In the genomic region with DNA sequence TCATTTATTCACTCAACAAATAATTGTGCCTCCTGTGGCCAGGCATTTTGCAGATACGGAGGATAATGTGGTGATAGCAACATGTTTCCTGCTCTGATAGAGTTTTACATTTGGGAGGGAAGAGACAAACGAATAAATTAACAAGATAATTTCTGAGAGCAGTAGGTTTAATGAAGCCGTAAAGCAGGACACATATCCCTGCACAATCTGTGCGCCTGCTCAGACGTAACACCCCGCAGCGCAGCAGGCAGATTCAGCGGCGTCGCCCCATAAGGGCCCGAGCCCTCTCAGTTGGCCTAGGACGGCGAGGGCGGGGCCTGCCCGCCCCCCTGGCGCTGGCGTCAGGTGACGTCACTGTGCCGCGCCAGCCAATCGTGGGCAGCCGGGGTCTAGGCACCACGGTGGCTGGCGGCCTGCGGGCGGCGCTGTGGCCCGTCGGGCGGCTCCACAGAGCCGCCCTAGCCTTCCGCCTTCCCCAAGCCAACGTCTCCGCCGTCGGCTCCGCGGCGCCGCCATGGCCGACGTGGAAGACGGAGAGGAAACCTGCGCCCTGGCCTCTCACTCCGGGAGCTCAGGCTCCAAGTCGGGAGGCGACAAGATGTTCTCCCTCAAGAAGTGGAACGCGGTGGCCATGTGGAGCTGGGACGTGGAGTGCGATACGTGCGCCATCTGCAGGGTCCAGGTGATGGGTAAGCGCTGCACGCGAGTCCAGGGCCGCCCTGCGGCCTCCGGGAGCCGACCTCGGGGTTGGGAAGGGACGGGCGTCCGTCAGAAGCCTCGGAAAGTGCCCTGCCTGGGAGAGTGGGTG, we compare ENCODE assay signal across 1 cellular context.
TF ChIP-seq lines count a peak whose summit lies in the region.

A gene (plus strand): TSS at position 471 of the 808 bp plus-strand sequence. CDS start 44 bp downstream, at position 515.

TF ChIP-seq in HepG2, 621 proteins besides CTCF, POLR2A, EP300 and RAD21 (continued from another document and continues in another):
- TF ChIP-seq, protein P1, sequence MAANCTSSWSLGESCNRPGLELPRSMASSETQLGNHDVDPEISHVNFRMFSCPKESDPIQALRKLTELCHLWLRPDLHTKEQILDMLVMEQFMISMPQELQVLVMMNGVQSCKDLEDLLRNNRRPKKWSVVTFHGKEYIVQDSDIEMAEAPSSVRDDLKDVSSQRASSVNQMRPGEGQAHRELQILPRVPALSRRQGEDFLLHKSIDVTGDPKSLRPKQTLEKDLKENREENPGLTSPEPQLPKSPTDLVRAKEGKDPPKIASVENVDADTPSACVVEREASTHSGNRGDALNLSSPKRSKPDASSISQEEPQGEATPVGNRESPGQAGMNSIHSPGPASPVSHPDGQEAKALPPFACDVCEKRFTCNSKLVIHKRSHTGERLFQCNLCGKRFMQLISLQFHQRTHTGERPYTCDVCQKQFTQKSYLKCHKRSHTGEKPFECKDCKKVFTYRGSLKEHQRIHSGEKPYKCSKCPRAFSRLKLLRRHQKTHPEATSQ (CRISPR knock-in tag; IDR thresholded peaks at IDR 0.05; ENCODE audit: borderline replicate concordance) = no peak
- TF ChIP-seq KDM5A (IDR thresholded peaks at IDR 0.05; ENCODE audit: borderline replicate concordance, low read length) (peak; percentile 83; the same call in 1 of the 2 replicates), SRSF4 (IDR thresholded peaks at IDR 0.05; ENCODE audit: low read depth, low read length, poor library complexity, severe bottlenecking) (no peak), JDP2 (CRISPR knock-in tag; IDR thresholded peaks at IDR 0.05; ENCODE audit: borderline replicate concordance) (no peak), ETV6 (CRISPR knock-in tag; conservative IDR thresholded peaks at IDR 0.05) (peak; percentile 81; the same call in 1 of the 2 replicates), JUND (CRISPR knock-in tag; IDR thresholded peaks at IDR 0.05) (0 out of 2 replicates have a peak, but pooled peaks have one; percentile 42), BHLHE40 (IDR thresholded peaks at IDR 0.05; ENCODE audit: low read length) (no peak), NBN (conservative IDR thresholded peaks at IDR 0.05) (no peak), POLR2AphosphoS5 (IDR thresholded peaks at IDR 0.05; ENCODE audit: low read depth, low read length) (peak; percentile 90), PAX8 (CRISPR knock-in tag; IDR thresholded peaks at IDR 0.05; ENCODE audit: borderline replicate concordance) (0 out of 2 replicates have a peak, but pooled peaks have one; percentile 72), ZMYM3 (CRISPR knock-in tag; IDR thresholded peaks at IDR 0.05) (peak; percentile 36; the same call in 1 of the 2 replicates), CENPX (CRISPR knock-in tag; IDR thresholded peaks at IDR 0.05) (no peak), ZNF510 (CRISPR knock-in tag; IDR thresholded peaks at IDR 0.05; ENCODE audit: low read depth) (no peak), ZNF136 (CRISPR knock-in tag; IDR thresholded peaks at IDR 0.05; ENCODE audit: low read depth) (no peak), PLRG1 (conservative IDR thresholded peaks at IDR 0.05) (no peak), NR2F2 (IDR thresholded peaks at IDR 0.05; ENCODE audit: borderline replicate concordance, low read depth) (no peak), MTF2 (CRISPR knock-in tag; IDR thresholded peaks at IDR 0.05; ENCODE audit: borderline replicate concordance) (0 out of 2 replicates have a peak, but pooled peaks have one; percentile 62), MBD4 (IDR thresholded peaks at IDR 0.05; ENCODE audit: borderline replicate concordance, low read length) (no peak), DMAP1 (CRISPR knock-in tag; IDR thresholded peaks at IDR 0.05) (peak; percentile 94), ZNF746 (CRISPR knock-in tag; IDR thresholded peaks at IDR 0.05) (peak; percentile 65; the same call in 1 of the 2 replicates), PTBP1 (IDR thresholded peaks at IDR 0.05; ENCODE audit: low read depth, low read length, poor library complexity, severe bottlenecking) (peak; percentile 74), ATF1 (CRISPR knock-in tag; IDR thresholded peaks at IDR 0.05) (peak; percentile 86), ASH2L (IDR thresholded peaks at IDR 0.05; ENCODE audit: insufficient read length, low read depth, low read length) (peak; percentile 89), MAFK (conservative IDR thresholded peaks at IDR 0.05 in 1 of 2, IDR thresholded peaks at IDR 0.05 in 1 of 2; ENCODE audit: low read length in 2 of 2) (no peak), TP53 (CRISPR knock-in tag; conservative IDR thresholded peaks at IDR 0.05) (peak; percentile 8; the same call in 1 of the 2 replicates), ZFP36L1 (CRISPR knock-in tag; IDR thresholded peaks at IDR 0.05) (peak; percentile 71; the same call in 1 of the 2 replicates), PAWR (CRISPR knock-in tag; IDR thresholded peaks at IDR 0.05; ENCODE audit: borderline replicate concordance) (no peak), POGZ (CRISPR knock-in tag; IDR thresholded peaks at IDR 0.05) (peak; percentile 94)
- TF ChIP-seq, protein P2, sequence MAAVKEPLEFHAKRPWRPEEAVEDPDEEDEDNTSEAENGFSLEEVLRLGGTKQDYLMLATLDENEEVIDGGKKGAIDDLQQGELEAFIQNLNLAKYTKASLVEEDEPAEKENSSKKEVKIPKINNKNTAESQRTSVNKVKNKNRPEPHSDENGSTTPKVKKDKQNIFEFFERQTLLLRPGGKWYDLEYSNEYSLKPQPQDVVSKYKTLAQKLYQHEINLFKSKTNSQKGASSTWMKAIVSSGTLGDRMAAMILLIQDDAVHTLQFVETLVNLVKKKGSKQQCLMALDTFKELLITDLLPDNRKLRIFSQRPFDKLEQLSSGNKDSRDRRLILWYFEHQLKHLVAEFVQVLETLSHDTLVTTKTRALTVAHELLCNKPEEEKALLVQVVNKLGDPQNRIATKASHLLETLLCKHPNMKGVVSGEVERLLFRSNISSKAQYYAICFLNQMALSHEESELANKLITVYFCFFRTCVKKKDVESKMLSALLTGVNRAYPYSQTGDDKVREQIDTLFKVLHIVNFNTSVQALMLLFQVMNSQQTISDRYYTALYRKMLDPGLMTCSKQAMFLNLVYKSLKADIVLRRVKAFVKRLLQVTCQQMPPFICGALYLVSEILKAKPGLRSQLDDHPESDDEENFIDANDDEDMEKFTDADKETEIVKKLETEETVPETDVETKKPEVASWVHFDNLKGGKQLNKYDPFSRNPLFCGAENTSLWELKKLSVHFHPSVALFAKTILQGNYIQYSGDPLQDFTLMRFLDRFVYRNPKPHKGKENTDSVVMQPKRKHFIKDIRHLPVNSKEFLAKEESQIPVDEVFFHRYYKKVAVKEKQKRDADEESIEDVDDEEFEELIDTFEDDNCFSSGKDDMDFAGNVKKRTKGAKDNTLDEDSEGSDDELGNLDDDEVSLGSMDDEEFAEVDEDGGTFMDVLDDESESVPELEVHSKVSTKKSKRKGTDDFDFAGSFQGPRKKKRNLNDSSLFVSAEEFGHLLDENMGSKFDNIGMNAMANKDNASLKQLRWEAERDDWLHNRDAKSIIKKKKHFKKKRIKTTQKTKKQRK (IDR thresholded peaks at IDR 0.05; ENCODE audit: low read length) = no peak
- TF ChIP-seq, protein P3, sequence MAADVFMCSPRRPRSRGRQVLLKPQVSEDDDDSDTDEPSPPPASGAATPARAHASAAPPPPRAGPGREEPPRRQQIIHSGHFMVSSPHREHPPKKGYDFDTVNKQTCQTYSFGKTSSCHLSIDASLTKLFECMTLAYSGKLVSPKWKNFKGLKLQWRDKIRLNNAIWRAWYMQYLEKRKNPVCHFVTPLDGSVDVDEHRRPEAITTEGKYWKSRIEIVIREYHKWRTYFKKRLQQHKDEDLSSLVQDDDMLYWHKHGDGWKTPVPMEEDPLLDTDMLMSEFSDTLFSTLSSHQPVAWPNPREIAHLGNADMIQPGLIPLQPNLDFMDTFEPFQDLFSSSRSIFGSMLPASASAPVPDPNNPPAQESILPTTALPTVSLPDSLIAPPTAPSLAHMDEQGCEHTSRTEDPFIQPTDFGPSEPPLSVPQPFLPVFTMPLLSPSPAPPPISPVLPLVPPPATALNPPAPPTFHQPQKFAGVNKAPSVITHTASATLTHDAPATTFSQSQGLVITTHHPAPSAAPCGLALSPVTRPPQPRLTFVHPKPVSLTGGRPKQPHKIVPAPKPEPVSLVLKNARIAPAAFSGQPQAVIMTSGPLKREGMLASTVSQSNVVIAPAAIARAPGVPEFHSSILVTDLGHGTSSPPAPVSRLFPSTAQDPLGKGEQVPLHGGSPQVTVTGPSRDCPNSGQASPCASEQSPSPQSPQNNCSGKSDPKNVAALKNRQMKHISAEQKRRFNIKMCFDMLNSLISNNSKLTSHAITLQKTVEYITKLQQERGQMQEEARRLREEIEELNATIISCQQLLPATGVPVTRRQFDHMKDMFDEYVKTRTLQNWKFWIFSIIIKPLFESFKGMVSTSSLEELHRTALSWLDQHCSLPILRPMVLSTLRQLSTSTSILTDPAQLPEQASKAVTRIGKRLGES (CRISPR knock-in tag; IDR thresholded peaks at IDR 0.05; ENCODE audit: borderline replicate concordance) = no peak
- TF ChIP-seq, protein P4, sequence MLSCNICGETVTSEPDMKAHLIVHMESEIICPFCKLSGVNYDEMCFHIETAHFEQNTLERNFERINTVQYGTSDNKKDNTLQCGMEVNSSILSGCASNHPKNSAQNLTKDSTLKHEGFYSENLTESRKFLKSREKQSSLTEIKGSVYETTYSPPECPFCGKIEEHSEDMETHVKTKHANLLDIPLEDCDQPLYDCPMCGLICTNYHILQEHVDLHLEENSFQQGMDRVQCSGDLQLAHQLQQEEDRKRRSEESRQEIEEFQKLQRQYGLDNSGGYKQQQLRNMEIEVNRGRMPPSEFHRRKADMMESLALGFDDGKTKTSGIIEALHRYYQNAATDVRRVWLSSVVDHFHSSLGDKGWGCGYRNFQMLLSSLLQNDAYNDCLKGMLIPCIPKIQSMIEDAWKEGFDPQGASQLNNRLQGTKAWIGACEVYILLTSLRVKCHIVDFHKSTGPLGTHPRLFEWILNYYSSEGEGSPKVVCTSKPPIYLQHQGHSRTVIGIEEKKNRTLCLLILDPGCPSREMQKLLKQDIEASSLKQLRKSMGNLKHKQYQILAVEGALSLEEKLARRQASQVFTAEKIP (CRISPR knock-in tag; IDR thresholded peaks at IDR 0.05; ENCODE audit: borderline replicate concordance) = no peak
- TF ChIP-seq, protein P5, sequence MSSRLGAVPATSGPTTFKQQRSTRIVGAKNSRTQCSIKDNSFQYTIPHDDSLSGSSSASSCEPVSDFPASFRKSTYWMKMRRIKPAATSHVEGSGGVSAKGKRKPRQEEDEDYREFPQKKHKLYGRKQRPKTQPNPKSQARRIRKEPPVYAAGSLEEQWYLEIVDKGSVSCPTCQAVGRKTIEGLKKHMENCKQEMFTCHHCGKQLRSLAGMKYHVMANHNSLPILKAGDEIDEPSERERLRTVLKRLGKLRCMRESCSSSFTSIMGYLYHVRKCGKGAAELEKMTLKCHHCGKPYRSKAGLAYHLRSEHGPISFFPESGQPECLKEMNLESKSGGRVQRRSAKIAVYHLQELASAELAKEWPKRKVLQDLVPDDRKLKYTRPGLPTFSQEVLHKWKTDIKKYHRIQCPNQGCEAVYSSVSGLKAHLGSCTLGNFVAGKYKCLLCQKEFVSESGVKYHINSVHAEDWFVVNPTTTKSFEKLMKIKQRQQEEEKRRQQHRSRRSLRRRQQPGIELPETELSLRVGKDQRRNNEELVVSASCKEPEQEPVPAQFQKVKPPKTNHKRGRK (CRISPR knock-in tag; IDR thresholded peaks at IDR 0.05) = no peak
- TF ChIP-seq, protein P6, sequence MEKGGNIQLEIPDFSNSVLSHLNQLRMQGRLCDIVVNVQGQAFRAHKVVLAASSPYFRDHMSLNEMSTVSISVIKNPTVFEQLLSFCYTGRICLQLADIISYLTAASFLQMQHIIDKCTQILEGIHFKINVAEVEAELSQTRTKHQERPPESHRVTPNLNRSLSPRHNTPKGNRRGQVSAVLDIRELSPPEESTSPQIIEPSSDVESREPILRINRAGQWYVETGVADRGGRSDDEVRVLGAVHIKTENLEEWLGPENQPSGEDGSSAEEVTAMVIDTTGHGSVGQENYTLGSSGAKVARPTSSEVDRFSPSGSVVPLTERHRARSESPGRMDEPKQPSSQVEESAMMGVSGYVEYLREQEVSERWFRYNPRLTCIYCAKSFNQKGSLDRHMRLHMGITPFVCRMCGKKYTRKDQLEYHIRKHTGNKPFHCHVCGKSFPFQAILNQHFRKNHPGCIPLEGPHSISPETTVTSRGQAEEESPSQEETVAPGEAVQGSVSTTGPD (CRISPR knock-in tag; IDR thresholded peaks at IDR 0.05) = no peak
- TF ChIP-seq, protein P7, sequence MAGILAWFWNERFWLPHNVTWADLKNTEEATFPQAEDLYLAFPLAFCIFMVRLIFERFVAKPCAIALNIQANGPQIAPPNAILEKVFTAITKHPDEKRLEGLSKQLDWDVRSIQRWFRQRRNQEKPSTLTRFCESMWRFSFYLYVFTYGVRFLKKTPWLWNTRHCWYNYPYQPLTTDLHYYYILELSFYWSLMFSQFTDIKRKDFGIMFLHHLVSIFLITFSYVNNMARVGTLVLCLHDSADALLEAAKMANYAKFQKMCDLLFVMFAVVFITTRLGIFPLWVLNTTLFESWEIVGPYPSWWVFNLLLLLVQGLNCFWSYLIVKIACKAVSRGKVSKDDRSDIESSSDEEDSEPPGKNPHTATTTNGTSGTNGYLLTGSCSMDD (CRISPR knock-in tag; IDR thresholded peaks at IDR 0.05) = no peak
- TF ChIP-seq, protein P8, sequence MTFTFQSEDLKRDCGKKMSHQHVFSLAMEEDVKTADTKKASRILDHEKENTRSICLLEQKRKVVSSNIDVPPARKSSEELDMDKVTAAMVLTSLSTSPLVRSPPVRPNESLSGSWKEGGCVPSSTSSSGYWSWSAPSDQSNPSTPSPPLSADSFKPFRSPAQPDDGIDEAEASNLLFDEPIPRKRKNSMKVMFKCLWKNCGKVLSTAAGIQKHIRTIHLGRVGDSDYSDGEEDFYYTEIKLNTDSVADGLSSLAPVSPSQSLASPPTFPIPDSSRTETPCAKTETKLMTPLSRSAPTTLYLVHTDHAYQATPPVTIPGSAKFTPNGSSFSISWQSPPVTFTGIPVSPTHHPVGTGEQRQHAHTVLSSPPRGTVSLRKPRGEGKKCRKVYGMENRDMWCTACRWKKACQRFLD (CRISPR knock-in tag; IDR thresholded peaks at IDR 0.05; ENCODE audit: borderline replicate concordance) = peak; percentile 58; the same call in 1 of the 2 replicates
- TF ChIP-seq, protein P9, sequence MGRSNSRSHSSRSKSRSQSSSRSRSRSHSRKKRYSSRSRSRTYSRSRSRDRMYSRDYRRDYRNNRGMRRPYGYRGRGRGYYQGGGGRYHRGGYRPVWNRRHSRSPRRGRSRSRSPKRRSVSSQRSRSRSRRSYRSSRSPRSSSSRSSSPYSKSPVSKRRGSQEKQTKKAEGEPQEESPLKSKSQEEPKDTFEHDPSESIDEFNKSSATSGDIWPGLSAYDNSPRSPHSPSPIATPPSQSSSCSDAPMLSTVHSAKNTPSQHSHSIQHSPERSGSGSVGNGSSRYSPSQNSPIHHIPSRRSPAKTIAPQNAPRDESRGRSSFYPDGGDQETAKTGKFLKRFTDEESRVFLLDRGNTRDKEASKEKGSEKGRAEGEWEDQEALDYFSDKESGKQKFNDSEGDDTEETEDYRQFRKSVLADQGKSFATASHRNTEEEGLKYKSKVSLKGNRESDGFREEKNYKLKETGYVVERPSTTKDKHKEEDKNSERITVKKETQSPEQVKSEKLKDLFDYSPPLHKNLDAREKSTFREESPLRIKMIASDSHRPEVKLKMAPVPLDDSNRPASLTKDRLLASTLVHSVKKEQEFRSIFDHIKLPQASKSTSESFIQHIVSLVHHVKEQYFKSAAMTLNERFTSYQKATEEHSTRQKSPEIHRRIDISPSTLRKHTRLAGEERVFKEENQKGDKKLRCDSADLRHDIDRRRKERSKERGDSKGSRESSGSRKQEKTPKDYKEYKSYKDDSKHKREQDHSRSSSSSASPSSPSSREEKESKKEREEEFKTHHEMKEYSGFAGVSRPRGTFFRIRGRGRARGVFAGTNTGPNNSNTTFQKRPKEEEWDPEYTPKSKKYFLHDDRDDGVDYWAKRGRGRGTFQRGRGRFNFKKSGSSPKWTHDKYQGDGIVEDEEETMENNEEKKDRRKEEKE (IDR thresholded peaks at IDR 0.05) = no peak
- TF ChIP-seq, protein P10, sequence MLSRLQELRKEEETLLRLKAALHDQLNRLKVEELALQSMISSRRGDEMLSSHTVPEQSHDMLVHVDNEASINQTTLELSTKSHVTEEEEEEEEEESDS (CRISPR knock-in tag; IDR thresholded peaks at IDR 0.05; ENCODE audit: borderline replicate concordance) = no peak
